Comparison of ENCODE assay signal across 29 cellular contexts in genomic region chr6:90598192-90598951, GRCh38.
"Had no signal": no experiment of that assay in that cellular context is flagged by ENCODE, and none has a peak within 500 bp of the region (broad histone marks: within the 10 kb centered on the region; RNA-seq: fewer than 3 reads in every experiment).

No MANE protein-coding gene starts in this region.

- H3K9me3 ChIP-seq: adrenal gland, body of pancreas, esophagus muscularis mucosa, gastrocnemius medialis, heart left ventricle had no signal

- H3K4me1 ChIP-seq: adrenal gland, body of pancreas, esophagus muscularis mucosa, foreskin keratinocyte, gastrocnemius medialis, heart left ventricle had no signal

- H3K27ac ChIP-seq: adrenal gland, body of pancreas, esophagus muscularis mucosa, foreskin keratinocyte, gastrocnemius medialis, heart left ventricle had no signal

- ATAC-seq: activated CD4-positive, alpha-beta T cell treated with anti-CD3 and anti-CD28 coated beads for 36 hours; activated CD8-positive, alpha-beta memory T cell treated with anti-CD3 and anti-CD28 coated beads, Interleukin-2, amount 10 ng/mL, durations not matched to agents 7 days and 5 days; activated CD8-positive, alpha-beta T cell treated with anti-CD3 and anti-CD28 coated beads, Interleukin-2, amount 10 ng/mL, durations not matched to agents 7 days and 5 days; activated naive CD8-positive, alpha-beta T cell treated with anti-CD3 and anti-CD28 coated beads, Interleukin-2, amount 50 U/mL, for 24 hours; body of pancreas; effector memory CD8-positive, alpha-beta T cell; foreskin keratinocyte; gastrocnemius medialis; heart left ventricle had no signal

- H3K4me3 ChIP-seq: adrenal gland, body of pancreas, esophagus muscularis mucosa, gastrocnemius medialis, heart left ventricle had no signal

- H3K36me3 ChIP-seq: adrenal gland, esophagus muscularis mucosa, gastrocnemius medialis, heart left ventricle had no signal

- H3K27me3 ChIP-seq: gastrocnemius medialis had no signal

- DNase-seq: activated CD4-positive, alpha-beta memory T cell treated with anti-CD3 and anti-CD28 coated beads for 36 hours; activated CD4-positive, alpha-beta T cell treated with anti-CD3 and anti-CD28 coated beads for 36 hours; activated CD4-positive, alpha-beta T cell treated with anti-CD3 and anti-CD28 coated beads, Interleukin-2, amount 10 ng/mL, durations not matched to agents 24 days and 14 days; activated CD4-positive, CD25-positive, alpha-beta regulatory T cell; activated CD4-positive, CD25-positive, alpha-beta regulatory T cell treated with anti-CD3 and anti-CD28 coated beads, Interleukin-2, amount 50 U/mL, for 72 hours; activated CD8-positive, alpha-beta memory T cell treated with anti-CD3 and anti-CD28 coated beads, Interleukin-2, amount 10 ng/mL, durations not matched to agents 7 days and 5 days; activated CD8-positive, alpha-beta memory T cell treated with anti-CD3 and anti-CD28 coated beads, Interleukin-2, amount 50 U/mL, for 4 hours; activated CD8-positive, alpha-beta T cell treated with anti-CD3 and anti-CD28 coated beads, Interleukin-2, amount 10 ng/mL, durations not matched to agents 7 days and 5 days; activated effector memory CD4-positive, alpha-beta T cell treated with anti-CD3 and anti-CD28 coated beads, Interleukin-2, amount 50 U/mL, for 16 hours; activated naive CD4-positive, alpha-beta T cell treated with anti-CD3 and anti-CD28 coated beads for 36 hours; activated naive CD8-positive, alpha-beta T cell treated with anti-CD3 and anti-CD28 coated beads for 36 hours; activated naive CD8-positive, alpha-beta T cell treated with anti-CD3 and anti-CD28 coated beads, Interleukin-2, amount 50 U/mL, for 24 hours; activated T-cell treated with anti-CD3 and anti-CD28 coated beads, Interleukin-2, amount 50 U/mL, for 1 hour; activated T-cell treated with anti-CD3 and anti-CD28 coated beads, Interleukin-2, amount 50 U/mL, for 48 hours; adrenal gland; amygdala; aorta; body of pancreas; caudate nucleus; cortex of kidney; dermis blood vessel endothelial cell; effector CD4-positive, alpha-beta T cell; effector memory CD8-positive, alpha-beta T cell; foreskin keratinocyte; gastrocnemius medialis; glutamatergic neuron; heart left ventricle; T-helper 2 cell had no signal
